Comparison of ENCODE assay signal across 1 cellular context in genomic region chr14:100767788-100768536, GRCh38.
TF ChIP-seq lines count a peak whose summit lies in the region.

No MANE protein-coding gene starts in this region.

TF ChIP-seq in HepG2, 621 proteins besides CTCF, POLR2A, EP300 and RAD21 (continued from another document):
- TF ChIP-seq GRHL1 (CRISPR knock-in tag; conservative IDR thresholded peaks at IDR 0.05), result no peak
- no peak for TF ChIP-seq ZNF614 (CRISPR knock-in tag; IDR thresholded peaks at IDR 0.05; ENCODE audit: borderline replicate concordance)
- no peak for TF ChIP-seq ZNF704 (CRISPR knock-in tag; IDR thresholded peaks at IDR 0.05; ENCODE audit: borderline replicate concordance)
- no peak for TF ChIP-seq CBX5 (CRISPR knock-in tag; IDR thresholded peaks at IDR 0.05; ENCODE audit: borderline replicate concordance)
- TF ChIP-seq ZNF576 (CRISPR knock-in tag; IDR thresholded peaks at IDR 0.05), result no peak
- TF ChIP-seq ZNF20 (CRISPR knock-in tag; IDR thresholded peaks at IDR 0.05), result no peak
- TF ChIP-seq SIX1 (CRISPR knock-in tag; IDR thresholded peaks at IDR 0.05; ENCODE audit: borderline replicate concordance), result no peak
- no peak for TF ChIP-seq ZNF724P (CRISPR knock-in tag; IDR thresholded peaks at IDR 0.05; ENCODE audit: borderline replicate concordance)
- no peak for TF ChIP-seq ESRRA (CRISPR knock-in tag; IDR thresholded peaks at IDR 0.05; ENCODE audit: low read depth)
- no peak for TF ChIP-seq ZNF253 (CRISPR knock-in tag; IDR thresholded peaks at IDR 0.05; ENCODE audit: borderline replicate concordance)
- no peak for TF ChIP-seq NFE2 (CRISPR knock-in tag; IDR thresholded peaks at IDR 0.05)
- no peak for TF ChIP-seq HDAC2 (CRISPR knock-in tag; IDR thresholded peaks at IDR 0.05)
- TF ChIP-seq PHB2 (IDR thresholded peaks at IDR 0.05; ENCODE audit: partially characterized antibody), result no peak
- TF ChIP-seq ASH2L (IDR thresholded peaks at IDR 0.05; ENCODE audit: insufficient read length, low read depth, low read length), result no peak
- TF ChIP-seq REL (CRISPR knock-in tag; conservative IDR thresholded peaks at IDR 0.05), result no peak
